In the genomic region with DNA sequence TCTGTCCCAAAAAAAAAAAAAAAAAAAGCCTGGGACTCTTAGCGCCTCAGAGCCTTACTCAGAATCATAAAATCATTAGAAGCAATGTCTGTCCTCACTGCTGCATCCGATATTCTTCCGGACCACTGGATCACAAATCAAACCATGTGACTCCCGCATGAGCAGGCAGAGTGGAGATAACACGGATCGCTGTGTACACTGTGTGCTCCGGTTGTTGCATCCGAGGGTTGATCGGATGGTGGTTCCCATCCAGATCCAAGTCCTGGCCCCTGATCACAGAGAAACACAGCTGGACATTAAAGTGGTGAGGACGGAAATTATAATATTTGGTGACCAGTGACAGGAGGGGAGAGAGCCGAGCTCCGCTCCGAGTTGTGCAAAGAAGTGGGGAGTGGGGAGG, we compare ENCODE assay signal across 2 cellular contexts.
TF ChIP-seq lines count a peak whose summit lies in the region.

No MANE protein-coding gene starts in this region.

TF ChIP-seq in IMR-90, 13 proteins besides CTCF, POLR2A, EP300 and RAD21:
- TF ChIP-seq BHLHE40 (IDR thresholded peaks at IDR 0.05; ENCODE audit: low read depth, low read length) (no peak), MXI1 (IDR thresholded peaks at IDR 0.05; ENCODE audit: borderline replicate concordance, low read depth, low read length) (no peak), SMC3 (IDR thresholded peaks at IDR 0.05; ENCODE audit: low read depth, low read length) (no peak), RCOR1 (IDR thresholded peaks at IDR 0.05; ENCODE audit: insufficient replicate concordance, low read length) (no peak), NFE2L2 (IDR thresholded peaks at IDR 0.05; ENCODE audit: low read depth, low read length) (no peak), CEBPB (IDR thresholded peaks at IDR 0.05; ENCODE audit: low read depth, low read length) (no peak), MAFK (IDR thresholded peaks at IDR 0.05; ENCODE audit: low read depth, low read length) (no peak), CHD1 (IDR thresholded peaks at IDR 0.05; ENCODE audit: low read depth, low read length) (no peak), MAZ (IDR thresholded peaks at IDR 0.05; ENCODE audit: borderline replicate concordance, low read depth, low read length) (no peak), RFX5 (IDR thresholded peaks at IDR 0.05; ENCODE audit: low read depth, low read length) (no peak), FOS (IDR thresholded peaks at IDR 0.05; ENCODE audit: low read depth, low read length) (no peak)
- TF ChIP-seq, protein P1, sequence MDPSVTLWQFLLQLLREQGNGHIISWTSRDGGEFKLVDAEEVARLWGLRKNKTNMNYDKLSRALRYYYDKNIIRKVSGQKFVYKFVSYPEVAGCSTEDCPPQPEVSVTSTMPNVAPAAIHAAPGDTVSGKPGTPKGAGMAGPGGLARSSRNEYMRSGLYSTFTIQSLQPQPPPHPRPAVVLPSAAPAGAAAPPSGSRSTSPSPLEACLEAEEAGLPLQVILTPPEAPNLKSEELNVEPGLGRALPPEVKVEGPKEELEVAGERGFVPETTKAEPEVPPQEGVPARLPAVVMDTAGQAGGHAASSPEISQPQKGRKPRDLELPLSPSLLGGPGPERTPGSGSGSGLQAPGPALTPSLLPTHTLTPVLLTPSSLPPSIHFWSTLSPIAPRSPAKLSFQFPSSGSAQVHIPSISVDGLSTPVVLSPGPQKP (IDR thresholded peaks at IDR 0.05; ENCODE audit: borderline replicate concordance, low read depth, low read length): no peak
- TF ChIP-seq, protein P2, sequence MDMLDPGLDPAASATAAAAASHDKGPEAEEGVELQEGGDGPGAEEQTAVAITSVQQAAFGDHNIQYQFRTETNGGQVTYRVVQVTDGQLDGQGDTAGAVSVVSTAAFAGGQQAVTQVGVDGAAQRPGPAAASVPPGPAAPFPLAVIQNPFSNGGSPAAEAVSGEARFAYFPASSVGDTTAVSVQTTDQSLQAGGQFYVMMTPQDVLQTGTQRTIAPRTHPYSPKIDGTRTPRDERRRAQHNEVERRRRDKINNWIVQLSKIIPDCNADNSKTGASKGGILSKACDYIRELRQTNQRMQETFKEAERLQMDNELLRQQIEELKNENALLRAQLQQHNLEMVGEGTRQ (IDR thresholded peaks at IDR 0.05; ENCODE audit: low read depth, low read length): no peak

TF ChIP-seq in liver, 16 proteins besides CTCF, POLR2A, EP300 and RAD21:
- TF ChIP-seq, protein P3, sequence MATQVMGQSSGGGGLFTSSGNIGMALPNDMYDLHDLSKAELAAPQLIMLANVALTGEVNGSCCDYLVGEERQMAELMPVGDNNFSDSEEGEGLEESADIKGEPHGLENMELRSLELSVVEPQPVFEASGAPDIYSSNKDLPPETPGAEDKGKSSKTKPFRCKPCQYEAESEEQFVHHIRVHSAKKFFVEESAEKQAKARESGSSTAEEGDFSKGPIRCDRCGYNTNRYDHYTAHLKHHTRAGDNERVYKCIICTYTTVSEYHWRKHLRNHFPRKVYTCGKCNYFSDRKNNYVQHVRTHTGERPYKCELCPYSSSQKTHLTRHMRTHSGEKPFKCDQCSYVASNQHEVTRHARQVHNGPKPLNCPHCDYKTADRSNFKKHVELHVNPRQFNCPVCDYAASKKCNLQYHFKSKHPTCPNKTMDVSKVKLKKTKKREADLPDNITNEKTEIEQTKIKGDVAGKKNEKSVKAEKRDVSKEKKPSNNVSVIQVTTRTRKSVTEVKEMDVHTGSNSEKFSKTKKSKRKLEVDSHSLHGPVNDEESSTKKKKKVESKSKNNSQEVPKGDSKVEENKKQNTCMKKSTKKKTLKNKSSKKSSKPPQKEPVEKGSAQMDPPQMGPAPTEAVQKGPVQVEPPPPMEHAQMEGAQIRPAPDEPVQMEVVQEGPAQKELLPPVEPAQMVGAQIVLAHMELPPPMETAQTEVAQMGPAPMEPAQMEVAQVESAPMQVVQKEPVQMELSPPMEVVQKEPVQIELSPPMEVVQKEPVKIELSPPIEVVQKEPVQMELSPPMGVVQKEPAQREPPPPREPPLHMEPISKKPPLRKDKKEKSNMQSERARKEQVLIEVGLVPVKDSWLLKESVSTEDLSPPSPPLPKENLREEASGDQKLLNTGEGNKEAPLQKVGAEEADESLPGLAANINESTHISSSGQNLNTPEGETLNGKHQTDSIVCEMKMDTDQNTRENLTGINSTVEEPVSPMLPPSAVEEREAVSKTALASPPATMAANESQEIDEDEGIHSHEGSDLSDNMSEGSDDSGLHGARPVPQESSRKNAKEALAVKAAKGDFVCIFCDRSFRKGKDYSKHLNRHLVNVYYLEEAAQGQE (IDR thresholded peaks at IDR 0.05): peak; percentile 18
- TF ChIP-seq RXRA (IDR thresholded peaks at IDR 0.05): peak in 1 of 2 donors; percentile 31
- TF ChIP-seq FOXA2 (IDR thresholded peaks at IDR 0.05): peak; percentile 20
- peak; percentile 52 for TF ChIP-seq SP1 (IDR thresholded peaks at IDR 0.05)
- peak; percentile 49 for TF ChIP-seq FOXA1 (IDR thresholded peaks at IDR 0.05)
- TF ChIP-seq, protein P4, sequence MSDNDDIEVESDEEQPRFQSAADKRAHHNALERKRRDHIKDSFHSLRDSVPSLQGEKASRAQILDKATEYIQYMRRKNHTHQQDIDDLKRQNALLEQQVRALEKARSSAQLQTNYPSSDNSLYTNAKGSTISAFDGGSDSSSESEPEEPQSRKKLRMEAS (IDR thresholded peaks at IDR 0.05): no peak
- TF ChIP-seq HNF4A (conservative IDR thresholded peaks at IDR 0.05): peak in 1 of 2 donors; percentile 25
- TF ChIP-seq, protein P5, sequence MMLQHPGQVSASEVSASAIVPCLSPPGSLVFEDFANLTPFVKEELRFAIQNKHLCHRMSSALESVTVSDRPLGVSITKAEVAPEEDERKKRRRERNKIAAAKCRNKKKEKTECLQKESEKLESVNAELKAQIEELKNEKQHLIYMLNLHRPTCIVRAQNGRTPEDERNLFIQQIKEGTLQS (IDR thresholded peaks at IDR 0.05): no peak
TF ChIP-seq in liver: peak in this region for 6.
